In the genomic region with DNA sequence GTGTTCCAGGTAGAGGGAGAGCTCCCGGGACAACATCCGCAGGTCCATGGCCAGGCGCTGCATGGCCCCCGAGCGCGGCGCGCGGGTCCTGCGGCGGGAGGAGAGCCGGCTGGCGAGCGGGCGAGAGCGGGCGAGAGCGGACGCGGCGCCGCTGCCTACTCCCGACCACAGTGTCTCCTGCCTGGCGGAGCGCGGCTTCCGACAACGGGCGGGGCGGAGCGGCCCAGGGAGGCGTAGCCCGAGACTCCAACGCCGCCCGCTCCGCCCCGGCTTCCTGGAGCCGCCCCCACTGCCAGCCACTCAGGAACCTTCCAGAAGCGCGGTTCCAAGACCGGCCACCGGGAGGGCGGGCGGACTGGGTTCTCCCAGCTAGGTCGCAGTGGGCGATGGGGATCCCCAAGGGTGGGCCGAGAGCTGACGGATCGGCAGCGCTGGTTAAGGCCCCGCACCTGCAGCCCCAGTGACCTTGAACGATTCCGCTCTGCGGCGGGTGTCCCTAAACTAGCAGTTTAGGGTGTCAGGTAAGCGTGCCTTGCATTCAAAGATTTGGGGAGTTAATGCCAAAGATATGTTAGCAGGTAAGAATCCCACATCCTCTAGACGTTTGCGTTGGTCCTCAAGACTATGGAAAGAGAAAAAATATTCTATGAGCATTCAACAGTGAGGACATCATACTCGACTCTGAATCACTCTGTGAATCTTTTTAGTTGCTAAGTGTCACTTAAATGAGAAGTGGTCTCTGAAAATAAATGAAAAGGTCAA, we compare ENCODE assay signal across 8 cellular contexts. TPM values are rescaled to one million over a fixed set of nuclear protein-coding genes. Genes with fewer than 3 reads are reported as not detected.
A peak's percentile ranks its signal among the peaks of the same experiment; 100 is the strongest.
DNase-seq lines count a peak whose midpoint lies in the region; ATAC-seq and TF ChIP-seq lines count a peak whose summit lies in the region.

A gene with protein sequence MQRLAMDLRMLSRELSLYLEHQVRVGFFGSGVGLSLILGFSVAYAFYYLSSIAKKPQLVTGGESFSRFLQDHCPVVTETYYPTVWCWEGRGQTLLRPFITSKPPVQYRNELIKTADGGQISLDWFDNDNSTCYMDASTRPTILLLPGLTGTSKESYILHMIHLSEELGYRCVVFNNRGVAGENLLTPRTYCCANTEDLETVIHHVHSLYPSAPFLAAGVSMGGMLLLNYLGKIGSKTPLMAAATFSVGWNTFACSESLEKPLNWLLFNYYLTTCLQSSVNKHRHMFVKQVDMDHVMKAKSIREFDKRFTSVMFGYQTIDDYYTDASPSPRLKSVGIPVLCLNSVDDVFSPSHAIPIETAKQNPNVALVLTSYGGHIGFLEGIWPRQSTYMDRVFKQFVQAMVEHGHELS (minus strand): TSS at position 172 of the 762 bp plus-strand sequence. CDS start 109 bp downstream, at position 63.

- 1 to 15% (median 3%) methylated on average over 6 to 60 of the region's 60 CpGs for WGBS in adrenal gland, 4 donors
- WGBS in prostate gland, result under 1% methylated on average over 42 of the region's 60 CpGs
- 3% methylated on average over 60 of the region's 60 CpGs for WGBS in urinary bladder

- intact Hi-C loops in adrenal gland (cut with DNase I), result no loop called here
- intact Hi-C loops in left ventricle myocardium inferior (cut with micrococcal nuclease), result no loop called here
- intact Hi-C loops in prostate gland (cut with DNase I), result loop anchor here (5.0 to 10.0 kb wide), 3 partner anchors 38 to 130 kb away; a partner anchor contains a TSS

- H3K27ac ChIP-seq in adrenal gland (peak within 1 kb of the TSS; percentile 55 to 96 (median 83)), left ventricle myocardium inferior (replicated peaks) (peak within 1 kb of the TSS; percentile 96), prostate gland (peak within 1 kb of the TSS; percentile 93 to 96), urinary bladder (ENCODE audit: low read depth) (peak within 1 kb of the TSS; percentile 66)

- no peaks in the 10 kb centered on the region for H3K27me3 Mint-ChIP-seq in T-cell

- TF ChIP-seq CTCF in GM12875 (IDR thresholded peaks at IDR 0.05; ENCODE audit: borderline replicate concordance, insufficient read depth, low read depth, low read length) (peak; percentile 48; the same call in 1 of the 2 replicates), adrenal gland (IDR thresholded peaks at IDR 0.05) (peak; percentile 44 to 83 (median 61)), left ventricle myocardium inferior (IDR thresholded peaks at IDR 0.05; ENCODE audit: borderline replicate concordance) (peak; percentile 73), prostate gland (IDR thresholded peaks at IDR 0.05) (peak in 3 of 4 experiments; percentile 49 to 82 (median 80))

- no peaks in the 10 kb centered on the region for H3K9me3 Mint-ChIP-seq in T-cell

- H3K36me3 Mint-ChIP-seq in T-cell, result peaks cover 13% of the 10 kb centered on the region

- ATAC-seq in HG02763 (IDR thresholded peaks at IDR 0.05; ENCODE audit: unreplicated experiment) (peak; percentile 96), T-cell (replicated peaks in 1 of 4) (peak; percentile 93 to 98 (median 96))

- H3K27me3 ChIP-seq in adrenal gland (no peaks in the 10 kb centered on the region), left ventricle myocardium inferior (ENCODE audit: low read depth) (no peaks in the 10 kb centered on the region), prostate gland (replicated peaks; ENCODE audit: insufficient read depth) (no peaks in the 10 kb centered on the region)

- TF ChIP-seq POLR2A in adrenal gland (IDR thresholded peaks at IDR 0.05) (peak; percentile 88 to 96), prostate gland (IDR thresholded peaks at IDR 0.05) (peak; percentile 99)

- CTCF ChIA-PET in T-cell (lab: Charles Lee), result interaction anchor here (1.0 to 1.6 kb wide), 3 partner anchors 36 to 104 kb away, joined by 3 to 6 read pairs (median 6); a partner anchor contains a TSS

- POLR2A ChIA-PET in T-cell (lab: Charles Lee), result interaction anchor here (0.6 to 1.5 kb wide), 4 partner anchors 15 to 104 kb away, joined by 3 to 10 read pairs (median 4); a partner anchor contains a TSS

- peak within 1 kb of the TSS; percentile 91 to 97 (median 97) for H3K4me3 Mint-ChIP-seq in T-cell

- no peaks in the 10 kb centered on the region for H3K36me3 ChIP-seq in adrenal gland (replicated peaks in 1 of 2)
- H3K36me3 ChIP-seq in left ventricle myocardium inferior, result peaks cover 8% of the 10 kb centered on the region
- H3K36me3 ChIP-seq in prostate gland, result no peaks in the 10 kb centered on the region
- H3K36me3 ChIP-seq in urinary bladder (ENCODE audit: insufficient read depth), result peaks cover 4% of the 10 kb centered on the region

- peaks cover 0 to 11% of the 10 kb centered on the region in 2 donors for H3K4me1 ChIP-seq in adrenal gland (replicated peaks in 1 of 2)
- H3K4me1 ChIP-seq in left ventricle myocardium inferior, result peaks cover 31% of the 10 kb centered on the region
- H3K4me1 ChIP-seq in prostate gland (replicated peaks), result no peaks in the 10 kb centered on the region
- peaks cover 1% of the 10 kb centered on the region for H3K4me1 ChIP-seq in urinary bladder (ENCODE audit: insufficient read depth)

- peak; percentile 55 for DNase-seq in NCI-H1417 treated with DMSO at 0.1 percent for 48 hours (lab: John Stamatoyannopoulos, UW)
- DNase-seq in T-cell, result peak; percentile 82 to 95 (median 89)
- DNase-seq in adrenal gland, result peak; percentile 92 to 95 (median 94)
- peak; percentile 95 for DNase-seq in left ventricle myocardium inferior
- peak; percentile 94 for DNase-seq in prostate gland (ENCODE audit: low spot score)

- H3K4me1 Mint-ChIP-seq in T-cell, result peaks cover 23 to 32% (median 31%) of the 10 kb centered on the region in 3 donors

- peak within 1 kb of the TSS; percentile 92 to 95 for H3K27ac Mint-ChIP-seq in T-cell

- H3K4me3 ChIP-seq in GM12875 (ENCODE audit: low read depth, low read length) (peak within 1 kb of the TSS; percentile 72), adrenal gland (peak within 1 kb of the TSS; percentile 22 to 97 (median 62)), left ventricle myocardium inferior (peak within 1 kb of the TSS; percentile 90), prostate gland (peak within 1 kb of the TSS; percentile 79 to 81), urinary bladder (ENCODE audit: low read depth, low read length) (peak within 1 kb of the TSS; percentile 88)

- no peaks in the 10 kb centered on the region for H3K9me3 ChIP-seq in adrenal gland (replicated peaks in 1 of 3)
- no peaks in the 10 kb centered on the region for H3K9me3 ChIP-seq in left ventricle myocardium inferior (replicated peaks)
- no peaks in the 10 kb centered on the region for H3K9me3 ChIP-seq in prostate gland

RNA-seq across cellular contexts. Expression of the gene that starts here (rescaled TPM):
- 10 to 100 TPM; 33.1 to 42.4 (median 42.1) TPM for total RNA-seq in T-cell
- total RNA-seq in adrenal gland, result 10 to 100 TPM in 4 of 8 donors, 1 to 10 TPM in 4; 2.6 to 12.5 (median 9.7) TPM
- 10 to 100 TPM in 2 of 3 donors, 1 to 10 TPM in 1; 8.5 to 13.4 (median 13.1) TPM for polyA plus RNA-seq in adrenal gland
- total RNA-seq in left ventricle myocardium inferior, result 3.7 TPM
- 10 to 100 TPM in 1 of 2 donors, 1 to 10 TPM in 1; 9.6 to 18.5 TPM for total RNA-seq in prostate gland
- 21.4 TPM for total RNA-seq in urinary bladder
- polyA plus RNA-seq in urinary bladder, result 14.2 TPM

Comparison
In these comparisons a context has a peak if more than half of its experiments do, and no peak if none do; other contexts are left out.
1. Peak in every context shown above with its lines: DNase-seq, ATAC-seq, H3K4me3 ChIP-seq and H3K27ac ChIP-seq.